Comparison of ENCODE assay signal across 1 cellular context in the genomic region with DNA sequence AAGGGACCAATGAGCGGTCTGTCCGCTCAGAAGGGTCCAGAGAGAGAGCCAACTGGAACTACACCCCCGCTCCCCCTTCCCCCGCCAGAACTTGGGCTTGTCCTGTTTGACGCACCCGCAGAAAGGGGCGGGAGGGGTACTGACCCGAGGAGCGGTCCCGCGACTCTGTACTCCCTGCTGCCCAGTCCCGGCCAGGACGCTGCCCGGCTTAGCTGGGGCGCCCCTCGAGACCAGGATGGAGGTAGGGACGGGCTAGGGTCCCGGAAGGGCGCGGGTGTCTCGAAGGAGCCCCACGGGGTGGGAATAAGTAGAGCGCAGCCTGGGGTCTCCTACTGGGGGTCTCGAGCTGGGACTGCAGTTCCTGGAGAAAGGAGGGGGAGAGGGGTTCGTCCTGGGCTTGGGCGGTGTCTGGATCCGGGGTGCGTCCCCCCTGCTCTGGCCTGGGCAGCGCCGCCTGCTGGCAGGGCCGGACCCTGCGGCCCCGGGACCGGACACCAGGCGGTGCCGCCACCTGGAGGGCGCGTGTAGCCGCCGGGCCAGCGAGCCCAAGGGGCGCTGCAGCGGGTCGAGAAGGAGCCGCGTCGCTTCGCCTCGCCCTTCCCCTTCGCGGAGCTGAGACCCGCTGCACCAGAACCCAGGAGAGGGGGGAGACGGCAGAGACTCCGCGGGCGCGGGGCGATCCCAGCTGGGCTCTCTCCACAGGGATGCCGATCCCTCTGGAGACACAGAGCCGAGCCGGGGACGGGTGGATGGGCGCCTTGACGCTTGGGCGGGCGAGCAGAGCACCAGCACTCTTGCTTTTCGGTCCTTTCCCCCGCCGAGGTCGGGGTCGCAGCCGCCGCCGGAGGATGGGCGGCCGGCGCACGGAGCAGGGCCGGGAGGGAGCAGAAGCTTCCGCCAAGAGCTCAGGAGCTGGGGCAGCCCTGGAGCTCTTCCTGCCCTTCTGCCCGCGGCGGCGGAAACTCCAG.
TF ChIP-seq lines count a peak whose summit lies in the region.

No MANE protein-coding gene starts in this region.

TF ChIP-seq in HepG2, 621 proteins besides CTCF, POLR2A, EP300 and RAD21 (continued from another document and continues in another):
- TF ChIP-seq ZNF317 (CRISPR knock-in tag; IDR thresholded peaks at IDR 0.05) (no peak), MNT (IDR thresholded peaks at IDR 0.05) (no peak), MYC (CRISPR knock-in tag; IDR thresholded peaks at IDR 0.05; ENCODE audit: borderline replicate concordance) (peak; percentile 71; the same call in 1 of the 2 replicates), ZNF724P (CRISPR knock-in tag; IDR thresholded peaks at IDR 0.05; ENCODE audit: borderline replicate concordance) (peak; percentile 68; the same call in 1 of the 2 replicates), ZNF232 (CRISPR knock-in tag; IDR thresholded peaks at IDR 0.05; ENCODE audit: borderline replicate concordance) (no peak), ZNF205 (CRISPR knock-in tag; IDR thresholded peaks at IDR 0.05) (no peak; the same call in 1 of the 2 replicates), MEIS1 (CRISPR knock-in tag; IDR thresholded peaks at IDR 0.05; ENCODE audit: borderline replicate concordance) (no peak), E2F1 (CRISPR knock-in tag; IDR thresholded peaks at IDR 0.05) (no peak; the same call in 1 of the 2 replicates), HOXA9 (CRISPR knock-in tag; IDR thresholded peaks at IDR 0.05; ENCODE audit: borderline replicate concordance) (no peak), ZNF564 (CRISPR knock-in tag; IDR thresholded peaks at IDR 0.05) (peak; percentile 84; the same call in 1 of the 2 replicates), DMTF1 (CRISPR knock-in tag; IDR thresholded peaks at IDR 0.05) (no peak), TFDP1 (CRISPR knock-in tag; IDR thresholded peaks at IDR 0.05; ENCODE audit: borderline replicate concordance) (peak; percentile 64; the same call in 1 of the 2 replicates), SMAD1 (CRISPR knock-in tag; IDR thresholded peaks at IDR 0.05; ENCODE audit: borderline replicate concordance, low read depth) (peak; percentile 85; the same call in 1 of the 2 replicates), YY1 (IDR thresholded peaks at IDR 0.05; ENCODE audit: insufficient read depth, insufficient replicate concordance, low read depth, low read length) (peak; percentile 66), ZNF556 (CRISPR knock-in tag; IDR thresholded peaks at IDR 0.05; ENCODE audit: borderline replicate concordance) (no peak), FLYWCH1 (CRISPR knock-in tag; IDR thresholded peaks at IDR 0.05) (no peak)
- TF ChIP-seq, protein P1, sequence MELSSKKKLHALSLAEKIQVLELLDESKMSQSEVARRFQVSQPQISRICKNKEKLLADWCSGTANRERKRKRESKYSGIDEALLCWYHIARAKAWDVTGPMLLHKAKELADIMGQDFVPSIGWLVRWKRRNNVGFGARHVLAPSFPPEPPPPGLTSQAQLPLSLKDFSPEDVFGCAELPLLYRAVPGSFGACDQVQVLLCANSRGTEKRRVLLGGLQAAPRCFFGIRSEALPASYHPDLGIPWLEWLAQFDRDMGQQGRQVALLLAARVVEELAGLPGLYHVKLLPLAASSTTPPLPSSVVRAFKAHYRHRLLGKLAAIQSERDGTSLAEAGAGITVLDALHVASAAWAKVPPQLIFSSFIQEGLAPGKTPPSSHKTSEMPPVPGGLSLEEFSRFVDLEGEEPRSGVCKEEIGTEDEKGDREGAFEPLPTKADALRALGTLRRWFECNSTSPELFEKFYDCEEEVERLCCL (CRISPR knock-in tag; IDR thresholded peaks at IDR 0.05; ENCODE audit: borderline replicate concordance): no peak
- TF ChIP-seq, protein P2, sequence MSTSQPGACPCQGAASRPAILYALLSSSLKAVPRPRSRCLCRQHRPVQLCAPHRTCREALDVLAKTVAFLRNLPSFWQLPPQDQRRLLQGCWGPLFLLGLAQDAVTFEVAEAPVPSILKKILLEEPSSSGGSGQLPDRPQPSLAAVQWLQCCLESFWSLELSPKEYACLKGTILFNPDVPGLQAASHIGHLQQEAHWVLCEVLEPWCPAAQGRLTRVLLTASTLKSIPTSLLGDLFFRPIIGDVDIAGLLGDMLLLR (CRISPR knock-in tag; IDR thresholded peaks at IDR 0.05): peak; percentile 69; the same call in 1 of the 2 replicates
- TF ChIP-seq, protein P3, sequence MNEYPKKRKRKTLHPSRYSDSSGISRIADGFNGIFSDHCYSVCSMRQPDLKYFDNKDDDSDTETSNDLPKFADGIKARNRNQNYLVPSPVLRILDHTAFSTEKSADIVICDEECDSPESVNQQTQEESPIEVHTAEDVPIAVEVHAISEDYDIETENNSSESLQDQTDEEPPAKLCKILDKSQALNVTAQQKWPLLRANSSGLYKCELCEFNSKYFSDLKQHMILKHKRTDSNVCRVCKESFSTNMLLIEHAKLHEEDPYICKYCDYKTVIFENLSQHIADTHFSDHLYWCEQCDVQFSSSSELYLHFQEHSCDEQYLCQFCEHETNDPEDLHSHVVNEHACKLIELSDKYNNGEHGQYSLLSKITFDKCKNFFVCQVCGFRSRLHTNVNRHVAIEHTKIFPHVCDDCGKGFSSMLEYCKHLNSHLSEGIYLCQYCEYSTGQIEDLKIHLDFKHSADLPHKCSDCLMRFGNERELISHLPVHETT (CRISPR knock-in tag; conservative IDR thresholded peaks at IDR 0.05): 0 out of 2 replicates have a peak, but pooled peaks have one; percentile 44
- TF ChIP-seq, protein P4, sequence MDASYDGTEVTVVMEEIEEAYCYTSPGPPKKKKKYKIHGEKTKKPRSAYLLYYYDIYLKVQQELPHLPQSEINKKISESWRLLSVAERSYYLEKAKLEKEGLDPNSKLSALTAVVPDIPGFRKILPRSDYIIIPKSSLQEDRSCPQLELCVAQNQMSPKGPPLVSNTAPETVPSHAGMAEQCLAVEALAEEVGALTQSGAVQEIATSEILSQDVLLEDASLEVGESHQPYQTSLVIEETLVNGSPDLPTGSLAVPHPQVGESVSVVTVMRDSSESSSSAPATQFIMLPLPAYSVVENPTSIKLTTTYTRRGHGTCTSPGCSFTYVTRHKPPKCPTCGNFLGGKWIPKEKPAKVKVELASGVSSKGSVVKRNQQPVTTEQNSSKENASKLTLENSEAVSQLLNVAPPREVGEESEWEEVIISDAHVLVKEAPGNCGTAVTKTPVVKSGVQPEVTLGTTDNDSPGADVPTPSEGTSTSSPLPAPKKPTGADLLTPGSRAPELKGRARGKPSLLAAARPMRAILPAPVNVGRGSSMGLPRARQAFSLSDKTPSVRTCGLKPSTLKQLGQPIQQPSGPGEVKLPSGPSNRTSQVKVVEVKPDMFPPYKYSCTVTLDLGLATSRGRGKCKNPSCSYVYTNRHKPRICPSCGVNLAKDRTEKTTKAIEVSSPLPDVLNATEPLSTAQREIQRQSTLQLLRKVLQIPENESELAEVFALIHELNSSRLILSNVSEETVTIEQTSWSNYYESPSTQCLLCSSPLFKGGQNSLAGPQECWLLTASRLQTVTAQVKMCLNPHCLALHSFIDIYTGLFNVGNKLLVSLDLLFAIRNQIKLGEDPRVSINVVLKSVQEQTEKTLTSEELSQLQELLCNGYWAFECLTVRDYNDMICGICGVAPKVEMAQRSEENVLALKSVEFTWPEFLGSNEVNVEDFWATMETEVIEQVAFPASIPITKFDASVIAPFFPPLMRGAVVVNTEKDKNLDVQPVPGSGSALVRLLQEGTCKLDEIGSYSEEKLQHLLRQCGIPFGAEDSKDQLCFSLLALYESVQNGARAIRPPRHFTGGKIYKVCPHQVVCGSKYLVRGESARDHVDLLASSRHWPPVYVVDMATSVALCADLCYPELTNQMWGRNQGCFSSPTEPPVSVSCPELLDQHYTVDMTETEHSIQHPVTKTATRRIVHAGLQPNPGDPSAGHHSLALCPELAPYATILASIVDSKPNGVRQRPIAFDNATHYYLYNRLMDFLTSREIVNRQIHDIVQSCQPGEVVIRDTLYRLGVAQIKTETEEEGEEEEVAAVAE (CRISPR knock-in tag; IDR thresholded peaks at IDR 0.05; ENCODE audit: borderline replicate concordance): no peak
- TF ChIP-seq, protein P5, sequence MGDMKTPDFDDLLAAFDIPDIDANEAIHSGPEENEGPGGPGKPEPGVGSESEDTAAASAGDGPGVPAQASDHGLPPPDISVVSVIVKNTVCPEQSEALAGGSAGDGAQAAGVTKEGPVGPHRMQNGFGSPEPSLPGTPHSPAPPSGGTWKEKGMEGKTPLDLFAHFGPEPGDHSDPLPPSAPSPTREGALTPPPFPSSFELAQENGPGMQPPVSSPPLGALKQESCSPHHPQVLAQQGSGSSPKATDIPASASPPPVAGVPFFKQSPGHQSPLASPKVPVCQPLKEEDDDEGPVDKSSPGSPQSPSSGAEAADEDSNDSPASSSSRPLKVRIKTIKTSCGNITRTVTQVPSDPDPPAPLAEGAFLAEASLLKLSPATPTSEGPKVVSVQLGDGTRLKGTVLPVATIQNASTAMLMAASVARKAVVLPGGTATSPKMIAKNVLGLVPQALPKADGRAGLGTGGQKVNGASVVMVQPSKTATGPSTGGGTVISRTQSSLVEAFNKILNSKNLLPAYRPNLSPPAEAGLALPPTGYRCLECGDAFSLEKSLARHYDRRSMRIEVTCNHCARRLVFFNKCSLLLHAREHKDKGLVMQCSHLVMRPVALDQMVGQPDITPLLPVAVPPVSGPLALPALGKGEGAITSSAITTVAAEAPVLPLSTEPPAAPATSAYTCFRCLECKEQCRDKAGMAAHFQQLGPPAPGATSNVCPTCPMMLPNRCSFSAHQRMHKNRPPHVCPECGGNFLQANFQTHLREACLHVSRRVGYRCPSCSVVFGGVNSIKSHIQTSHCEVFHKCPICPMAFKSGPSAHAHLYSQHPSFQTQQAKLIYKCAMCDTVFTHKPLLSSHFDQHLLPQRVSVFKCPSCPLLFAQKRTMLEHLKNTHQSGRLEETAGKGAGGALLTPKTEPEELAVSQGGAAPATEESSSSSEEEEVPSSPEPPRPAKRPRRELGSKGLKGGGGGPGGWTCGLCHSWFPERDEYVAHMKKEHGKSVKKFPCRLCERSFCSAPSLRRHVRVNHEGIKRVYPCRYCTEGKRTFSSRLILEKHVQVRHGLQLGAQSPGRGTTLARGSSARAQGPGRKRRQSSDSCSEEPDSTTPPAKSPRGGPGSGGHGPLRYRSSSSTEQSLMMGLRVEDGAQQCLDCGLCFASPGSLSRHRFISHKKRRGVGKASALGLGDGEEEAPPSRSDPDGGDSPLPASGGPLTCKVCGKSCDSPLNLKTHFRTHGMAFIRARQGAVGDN (CRISPR knock-in tag; IDR thresholded peaks at IDR 0.05): peak; percentile 84
- TF ChIP-seq, protein P6, sequence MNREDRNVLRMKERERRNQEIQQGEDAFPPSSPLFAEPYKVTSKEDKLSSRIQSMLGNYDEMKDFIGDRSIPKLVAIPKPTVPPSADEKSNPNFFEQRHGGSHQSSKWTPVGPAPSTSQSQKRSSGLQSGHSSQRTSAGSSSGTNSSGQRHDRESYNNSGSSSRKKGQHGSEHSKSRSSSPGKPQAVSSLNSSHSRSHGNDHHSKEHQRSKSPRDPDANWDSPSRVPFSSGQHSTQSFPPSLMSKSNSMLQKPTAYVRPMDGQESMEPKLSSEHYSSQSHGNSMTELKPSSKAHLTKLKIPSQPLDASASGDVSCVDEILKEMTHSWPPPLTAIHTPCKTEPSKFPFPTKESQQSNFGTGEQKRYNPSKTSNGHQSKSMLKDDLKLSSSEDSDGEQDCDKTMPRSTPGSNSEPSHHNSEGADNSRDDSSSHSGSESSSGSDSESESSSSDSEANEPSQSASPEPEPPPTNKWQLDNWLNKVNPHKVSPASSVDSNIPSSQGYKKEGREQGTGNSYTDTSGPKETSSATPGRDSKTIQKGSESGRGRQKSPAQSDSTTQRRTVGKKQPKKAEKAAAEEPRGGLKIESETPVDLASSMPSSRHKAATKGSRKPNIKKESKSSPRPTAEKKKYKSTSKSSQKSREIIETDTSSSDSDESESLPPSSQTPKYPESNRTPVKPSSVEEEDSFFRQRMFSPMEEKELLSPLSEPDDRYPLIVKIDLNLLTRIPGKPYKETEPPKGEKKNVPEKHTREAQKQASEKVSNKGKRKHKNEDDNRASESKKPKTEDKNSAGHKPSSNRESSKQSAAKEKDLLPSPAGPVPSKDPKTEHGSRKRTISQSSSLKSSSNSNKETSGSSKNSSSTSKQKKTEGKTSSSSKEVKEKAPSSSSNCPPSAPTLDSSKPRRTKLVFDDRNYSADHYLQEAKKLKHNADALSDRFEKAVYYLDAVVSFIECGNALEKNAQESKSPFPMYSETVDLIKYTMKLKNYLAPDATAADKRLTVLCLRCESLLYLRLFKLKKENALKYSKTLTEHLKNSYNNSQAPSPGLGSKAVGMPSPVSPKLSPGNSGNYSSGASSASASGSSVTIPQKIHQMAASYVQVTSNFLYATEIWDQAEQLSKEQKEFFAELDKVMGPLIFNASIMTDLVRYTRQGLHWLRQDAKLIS (CRISPR knock-in tag; IDR thresholded peaks at IDR 0.05): no peak
